Comparison of ENCODE assay signal across 8 cellular contexts in genomic region chr10:100345570-100346330, GRCh38. TPM values are rescaled to one million over a fixed set of nuclear protein-coding genes. Genes with fewer than 3 reads are reported as not detected.
DNase-seq lines count a peak whose midpoint lies in the region; ATAC-seq and TF ChIP-seq lines count a peak whose summit lies in the region.

No MANE protein-coding gene starts in this region.

- H3K4me1 Mint-ChIP-seq in activated T-helper 1 cell treated with anti-CD3 and anti-CD28 coated beads, Interleukin-12 subunit alpha, Interleukin-12 subunit beta, Interleukin-2, Interleukin-4 antibody, amounts not matched to agents 30 ng/mL and 10 ng/mL and 1 ng/mL, durations not matched to agents 14 hours and 24 hours and 36 hours (ENCODE audit: low read depth), result peaks cover 59% of the 10 kb centered on the region

- peaks cover 0 to 40% (median 8%) of the 10 kb centered on the region in 7 donors for H3K27me3 ChIP-seq in heart right ventricle
- no peaks in the 10 kb centered on the region for H3K27me3 ChIP-seq in iPS-18a (ENCODE audit: control insufficient read depth, insufficient read depth, low read length)

- peak overlapping the region; percentile 100 for H3K4me3 Mint-ChIP-seq in activated T-helper 1 cell treated with anti-CD3 and anti-CD28 coated beads, Interleukin-12 subunit alpha, Interleukin-12 subunit beta, Interleukin-2, Interleukin-4 antibody, amounts not matched to agents 30 ng/mL and 10 ng/mL and 1 ng/mL, durations not matched to agents 14 hours and 24 hours and 36 hours

- no peak for TF ChIP-seq CTCF in heart right ventricle (IDR thresholded peaks at IDR 0.05)

- H3K27ac ChIP-seq in heart right ventricle (peak overlapping the region in 1 of 10 donors; percentile 78), iPS-18a (ENCODE audit: low read length) (peak overlapping the region; percentile 89)

- no peaks in the 10 kb centered on the region for H3K36me3 ChIP-seq in heart right ventricle
- H3K36me3 ChIP-seq in iPS-18a (ENCODE audit: control insufficient read depth, low read depth, low read length), result peaks cover 28% of the 10 kb centered on the region

- peak overlapping the region; percentile 76 for H3K27ac Mint-ChIP-seq in activated T-helper 1 cell treated with anti-CD3 and anti-CD28 coated beads, Interleukin-12 subunit alpha, Interleukin-12 subunit beta, Interleukin-2, Interleukin-4 antibody, amounts not matched to agents 30 ng/mL and 10 ng/mL and 1 ng/mL, durations not matched to agents 14 hours and 24 hours and 36 hours

- no peak for ATAC-seq in heart right ventricle
- ATAC-seq in Right ventricle myocardium superior (ENCODE audit: poor library complexity), result no peak
- ATAC-seq in HG03342 (IDR thresholded peaks at IDR 0.05; ENCODE audit: unreplicated experiment), result no peak

- peaks cover 27% of the 10 kb centered on the region for H3K36me3 Mint-ChIP-seq in activated T-helper 1 cell treated with anti-CD3 and anti-CD28 coated beads, Interleukin-12 subunit alpha, Interleukin-12 subunit beta, Interleukin-2, Interleukin-4 antibody, amounts not matched to agents 30 ng/mL and 10 ng/mL and 1 ng/mL, durations not matched to agents 14 hours and 24 hours and 36 hours (ENCODE audit: low read depth)

- H3K4me1 ChIP-seq in heart right ventricle (peaks cover 0 to 34% (median 19%) of the 10 kb centered on the region in 9 donors), iPS-18a (ENCODE audit: control insufficient read depth, low read depth, low read length) (peaks cover 37% of the 10 kb centered on the region)

- H3K4me3 ChIP-seq in heart right ventricle (peak overlapping the region in 9 of 10 donors; percentile 44 to 74 (median 67)), iPS-18a (ENCODE audit: low read length) (peak overlapping the region; percentile 88)

- intact Hi-C loops in heart right ventricle (cut with DNase I), result loop anchor here in 2 of 10 donors (2.0 to 10.0 kb wide), 2 partner anchors 27 to 169 kb away; partner anchors contain the start of gene SEC31B (in 1 of the 2)
- intact Hi-C loops in Right ventricle myocardium superior (cut with DNase I), result loop anchor here (10.0 kb wide), 1 partner anchor 169 kb away; the partner anchor contains the start of gene SEC31B
- intact Hi-C loops in activated T-helper 1 cell treated with anti-CD3 and anti-CD28 coated beads, Interleukin-12 subunit alpha, Interleukin-12 subunit beta, Interleukin-2, Interleukin-4 antibody, amounts not matched to agents 30 ng/mL and 10 ng/mL and 1 ng/mL, durations not matched to agents 14 hours and 24 hours and 36 hours (cut with micrococcal nuclease), result loop anchor here (10.0 kb wide), 1 partner anchor 569 kb away; the partner anchor contains the start of gene SLF2

- H3K9ac ChIP-seq in iPS-18a (ENCODE audit: low read length), result peak overlapping the region; percentile 87

- DNase-seq in heart right ventricle (no peak), Right ventricle myocardium superior (no peak), stromal cell of bone marrow (ENCODE audit: low read depth) (peak; percentile 27), CD1c-positive myeloid dendritic cell (ENCODE audit: extremely low spot score) (no peak), KG1 (lab: John Stamatoyannopoulos, UW) (no peak)
- DNase-seq in activated T-helper 1 cell treated with anti-CD3 and anti-CD28 coated beads, Interleukin-12 subunit alpha, Interleukin-12 subunit beta, Interleukin-2, Interleukin-4 antibody, amounts not matched to agents 30 ng/mL and 10 ng/mL and 1 ng/mL, durations not matched to agents 14 hours and 24 hours and 36 hours (ENCODE audit: low spot score), result no peak

- H3K9me3 Mint-ChIP-seq in activated T-helper 1 cell treated with anti-CD3 and anti-CD28 coated beads, Interleukin-12 subunit alpha, Interleukin-12 subunit beta, Interleukin-2, Interleukin-4 antibody, amounts not matched to agents 30 ng/mL and 10 ng/mL and 1 ng/mL, durations not matched to agents 14 hours and 24 hours and 36 hours, result no peaks in the 10 kb centered on the region

- 41 to 42% methylated on average over 9 of the region's 9 CpGs for WGBS in heart right ventricle, 2 donors

- no peaks in the 10 kb centered on the region for H3K27me3 Mint-ChIP-seq in activated T-helper 1 cell treated with anti-CD3 and anti-CD28 coated beads, Interleukin-12 subunit alpha, Interleukin-12 subunit beta, Interleukin-2, Interleukin-4 antibody, amounts not matched to agents 30 ng/mL and 10 ng/mL and 1 ng/mL, durations not matched to agents 14 hours and 24 hours and 36 hours (ENCODE audit: insufficient read depth)

- H3K9me3 ChIP-seq in heart right ventricle (no peaks in the 10 kb centered on the region), iPS-18a (ENCODE audit: control insufficient read depth, low read depth, low read length) (no peaks in the 10 kb centered on the region)

RNA-seq across cellular contexts. Expression of gene SCD, which starts 1.3 kb away (rescaled TPM):
- total RNA-seq in heart right ventricle, result 10 to 100 TPM in 6 of 10 donors, 1 to 10 TPM in 4; 1.8 to 24.7 (median 12.6) TPM
- polyA plus RNA-seq in heart right ventricle, result 10 to 100 TPM; 44.6 to 62.7 TPM
- total RNA-seq in Right ventricle myocardium superior, result 21.2 TPM
- total RNA-seq in activated T-helper 1 cell treated with anti-CD3 and anti-CD28 coated beads, Interleukin-12 subunit alpha, Interleukin-12 subunit beta, Interleukin-2, Interleukin-4 antibody, amounts not matched to agents 30 ng/mL and 10 ng/mL and 1 ng/mL, durations not matched to agents 14 hours and 24 hours and 36 hours, result 194 TPM in 2 replicates

RNA-seq across cellular contexts. Expression of gene PKD2L1, which starts 15.7 kb away (rescaled TPM):
- total RNA-seq in heart right ventricle (not detected), Right ventricle myocardium superior (not detected)
- polyA plus RNA-seq in heart right ventricle, result not detected
- not detected in 2 replicates for total RNA-seq in activated T-helper 1 cell treated with anti-CD3 and anti-CD28 coated beads, Interleukin-12 subunit alpha, Interleukin-12 subunit beta, Interleukin-2, Interleukin-4 antibody, amounts not matched to agents 30 ng/mL and 10 ng/mL and 1 ng/mL, durations not matched to agents 14 hours and 24 hours and 36 hours

RNA-seq across cellular contexts. Expression of gene BLOC1S2, which starts 59.3 kb away (rescaled TPM):
- 10 to 100 TPM; 13.6 to 23.5 (median 19.8) TPM for total RNA-seq in heart right ventricle
- 10 to 100 TPM; 19.3 to 32.2 TPM for polyA plus RNA-seq in heart right ventricle
- 15.9 TPM for total RNA-seq in Right ventricle myocardium superior
- 65.7 and 66.5 TPM in 2 replicates for total RNA-seq in activated T-helper 1 cell treated with anti-CD3 and anti-CD28 coated beads, Interleukin-12 subunit alpha, Interleukin-12 subunit beta, Interleukin-2, Interleukin-4 antibody, amounts not matched to agents 30 ng/mL and 10 ng/mL and 1 ng/mL, durations not matched to agents 14 hours and 24 hours and 36 hours
